Comparison of ENCODE assay signal across 9 cellular contexts in genomic region chr7:126803060-126803665, GRCh38.
DNase-seq lines count a peak whose midpoint lies in the region; ATAC-seq lines count a peak whose summit lies in the region.
"Had no signal": no experiment of that assay in that cellular context is flagged by ENCODE, and none has a peak within 500 bp of the region (broad histone marks: within the 10 kb centered on the region; RNA-seq: fewer than 3 reads in every experiment).

No MANE protein-coding gene starts in this region.

- ATAC-seq in GM21381 (IDR thresholded peaks at IDR 0.05; ENCODE audit: unreplicated experiment) (peak; percentile 82), HG03520 (IDR thresholded peaks at IDR 0.05; ENCODE audit: unreplicated experiment) (peak; percentile 88), right cardiac atrium (peak in 1 of 2 donors; percentile 37)
- peak; percentile 44 for ATAC-seq in activated T-helper 17 cell treated with anti-CD3 and anti-CD28 coated beads, Interleukin-2, amount 50 U/mL, for 72 hours (replicated peaks)

- H3K27ac Mint-ChIP-seq in activated T-helper 17 cell treated with anti-CD3 and anti-CD28 coated beads, Interleukin-2, amount 50 U/mL, for 72 hours: no peak overlapping the region
- H3K27ac Mint-ChIP-seq: CD8-positive, alpha-beta memory T cell had no signal

- H3K4me3 ChIP-seq in right cardiac atrium (ENCODE audit: low read length): no peak overlapping the region

- H3K4me1 ChIP-seq in right cardiac atrium (ENCODE audit: control insufficient read depth, insufficient read depth, low read length): no peaks in the 10 kb centered on the region

- 21% methylated on average over 3 of the region's 3 CpGs for WGBS in right cardiac atrium

- H3K27ac ChIP-seq in right cardiac atrium (ENCODE audit: low read length): no peak overlapping the region

- intact Hi-C loops in right cardiac atrium (cut with DNase I): loop anchor here in 1 of 4 donors (10.0 kb wide), 1 partner anchor 452 kb away; the partner anchor contains the start of gene GRM8

- H3K9me3 ChIP-seq in right cardiac atrium (ENCODE audit: control insufficient read depth, low read length): no peaks in the 10 kb centered on the region

- DNase-seq in NOMO-1 treated with DMSO at 0.1 percent for 48 hours (lab: John Stamatoyannopoulos, UW; ENCODE audit: unreplicated experiment) (peak; percentile 27), NOMO-1 treated with dmso at 0.1 percent for 144 hours (lab: John Stamatoyannopoulos, UW; ENCODE audit: unreplicated experiment) (no peak), NCI-H524 treated with DMSO at 0.1 percent for 48 hours (lab: John Stamatoyannopoulos, UW) (peak; percentile 46), right cardiac atrium (peak in 2 of 3 donors; percentile 9 to 14)
- peak; percentile 35 for DNase-seq in stimulated activated CD4-positive, alpha-beta T cell treated with anti-CD3 and anti-CD28 coated beads, Interleukin-15, amount 100 ng/mL, for 24 hours

- no peak overlapping the region for H3K4me3 Mint-ChIP-seq in activated T-helper 17 cell treated with anti-CD3 and anti-CD28 coated beads, Interleukin-2, amount 50 U/mL, for 72 hours
- H3K4me3 Mint-ChIP-seq: CD8-positive, alpha-beta memory T cell had no signal

- H3K27me3 Mint-ChIP-seq in activated T-helper 17 cell treated with anti-CD3 and anti-CD28 coated beads, Interleukin-2, amount 50 U/mL, for 72 hours: peaks cover 6% of the 10 kb centered on the region
- H3K27me3 Mint-ChIP-seq: CD8-positive, alpha-beta memory T cell had no signal

- H3K9me3 Mint-ChIP-seq in activated T-helper 17 cell treated with anti-CD3 and anti-CD28 coated beads, Interleukin-2, amount 50 U/mL, for 72 hours: no peaks in the 10 kb centered on the region
- H3K9me3 Mint-ChIP-seq: CD8-positive, alpha-beta memory T cell had no signal

- H3K36me3 Mint-ChIP-seq in activated T-helper 17 cell treated with anti-CD3 and anti-CD28 coated beads, Interleukin-2, amount 50 U/mL, for 72 hours (ENCODE audit: low read depth): no peaks in the 10 kb centered on the region
- H3K36me3 Mint-ChIP-seq: CD8-positive, alpha-beta memory T cell had no signal

- H3K4me1 Mint-ChIP-seq in activated T-helper 17 cell treated with anti-CD3 and anti-CD28 coated beads, Interleukin-2, amount 50 U/mL, for 72 hours: no peaks in the 10 kb centered on the region
- H3K4me1 Mint-ChIP-seq: CD8-positive, alpha-beta memory T cell had no signal

- H3K27me3 ChIP-seq in right cardiac atrium (ENCODE audit: control insufficient read depth, insufficient read depth): no peaks in the 10 kb centered on the region
